ENCODE assay signal across 9 cellular contexts in genomic region chr7:12157517-12157916, GRCh38.
"Had no signal": no experiment of that assay in that cellular context is flagged by ENCODE, and none has a peak within 500 bp of the region (broad histone marks: within the 10 kb centered on the region; RNA-seq: fewer than 3 reads in every experiment).

No MANE protein-coding gene starts in this region.

- H3K9me3 ChIP-seq: HAP-1 had no signal

- H3K9ac ChIP-seq: GM23248 had no signal

- FAIRE-seq: HTR-8/SVneo had no signal

- H3K9me3 Mint-ChIP-seq: IgD-negative memory B cell had no signal

- H3K27ac Mint-ChIP-seq: HFFc6, IgD-negative memory B cell had no signal

- H3K36me3 ChIP-seq: HAP-1 had no signal

- H3K27ac ChIP-seq: GM23248 had no signal

- H3K4me3 ChIP-seq: GM23248, HAP-1 had no signal

- H3K4me3 Mint-ChIP-seq: HFFc6, IgD-negative memory B cell had no signal

- H2AFZ ChIP-seq: GM23248 had no signal

- ATAC-seq: HCT116 had no signal

- DNase-seq: GM23248, GOT3, H7, HFFc6, KG1 had no signal

- H3K4me1 Mint-ChIP-seq: IgD-negative memory B cell had no signal

- H3K4me1 ChIP-seq: HAP-1 had no signal

- H3K36me3 Mint-ChIP-seq: IgD-negative memory B cell had no signal
